1 cellular context compared by ENCODE assay signal in genomic region chr3:129160891-129161859, GRCh38.
TF ChIP-seq lines count a peak whose summit lies in the region.

Gene ISY1 (minus strand): TSS chr3:129161063. CDS start chr3:129160975, 88 bp downstream.

TF ChIP-seq in K562, 482 proteins besides CTCF, POLR2A, EP300 and RAD21 (continued from another document and continues in another):
- TF ChIP-seq ZNF699 (CRISPR knock-in tag; IDR thresholded peaks at IDR 0.05; ENCODE audit: insufficient replicate concordance), result no peak
- TF ChIP-seq ELF2 (CRISPR knock-in tag; IDR thresholded peaks at IDR 0.05), result peak; percentile 95
- TF ChIP-seq SREBF1 (IDR thresholded peaks at IDR 0.05; ENCODE audit: borderline replicate concordance, low read depth, low read length), result no peak
- TF ChIP-seq PBX2 (CRISPR knock-in tag; IDR thresholded peaks at IDR 0.05; ENCODE audit: low read depth), result no peak
- TF ChIP-seq PBX2 (tag; conservative IDR thresholded peaks at IDR 0.05; ENCODE audit: low read depth), result no peak
- TF ChIP-seq NCOR1 (IDR thresholded peaks at IDR 0.05), result no peak
- no peak for TF ChIP-seq RFX1 (IDR thresholded peaks at IDR 0.05)
- no peak for TF ChIP-seq ZNF764 (CRISPR knock-in tag; IDR thresholded peaks at IDR 0.05; ENCODE audit: low read depth)
- peak; percentile 44; the same call in 1 of the 2 replicates for TF ChIP-seq MIER1 (IDR thresholded peaks at IDR 0.05; ENCODE audit: low read depth)
- TF ChIP-seq DACH1 (IDR thresholded peaks at IDR 0.05; ENCODE audit: partially characterized antibody), result no peak
- TF ChIP-seq ZNF511 (CRISPR knock-in tag; IDR thresholded peaks at IDR 0.05), result no peak; the same call in 1 of the 2 replicates
- no peak for TF ChIP-seq CREB3 (tag; conservative IDR thresholded peaks at IDR 0.05; ENCODE audit: low read depth)
- peak; percentile 76 for TF ChIP-seq POLR2B (IDR thresholded peaks at IDR 0.05; ENCODE audit: low read depth, partially characterized antibody)
- 0 out of 2 replicates have a peak, but pooled peaks have one; percentile 10 for TF ChIP-seq TCF7L2 (IDR thresholded peaks at IDR 0.05; ENCODE audit: low read depth, low read length)
- no peak for TF ChIP-seq ZNF253 (CRISPR knock-in tag; conservative IDR thresholded peaks at IDR 0.05)
- TF ChIP-seq BCLAF1 (IDR thresholded peaks at IDR 0.05; ENCODE audit: borderline replicate concordance in 1 of 2, control insufficient read depth in 1 of 2, low read depth in 2 of 2, low read length in 1 of 2), result 0 out of 4 replicates have a peak, but pooled peaks of 1 of the 2 experiments have one; percentile 88
- TF ChIP-seq PCBP2 (IDR thresholded peaks at IDR 0.05; ENCODE audit: low read depth, low read length, poor library complexity, severe bottlenecking), result no peak
- no peak for TF ChIP-seq CREB3L1 (IDR thresholded peaks at IDR 0.05; ENCODE audit: borderline replicate concordance, low read depth)
- TF ChIP-seq HDAC1 (IDR thresholded peaks at IDR 0.05), result peak in 1 of 2 experiments; percentile 69; a peak in 2 of 4 replicates
- TF ChIP-seq HDAC8 (tag; IDR thresholded peaks at IDR 0.05), result no peak
- TF ChIP-seq CREB1 (IDR thresholded peaks at IDR 0.05), result peak; percentile 95
- peak; percentile 86 for TF ChIP-seq CREB1 (CRISPR knock-in tag; IDR thresholded peaks at IDR 0.05)
- TF ChIP-seq HMBOX1 (IDR thresholded peaks at IDR 0.05), result 0 out of 2 replicates have a peak, but pooled peaks have one; percentile 3
- TF ChIP-seq PHB2 (IDR thresholded peaks at IDR 0.05; ENCODE audit: low read depth), result no peak
- no peak for TF ChIP-seq KLF16 (IDR thresholded peaks at IDR 0.05)
- TF ChIP-seq ETV6 (IDR thresholded peaks at IDR 0.05; ENCODE audit: borderline replicate concordance in 1 of 2, low read depth in 2 of 2, low read length in 1 of 2), result 0 out of 4 replicates have a peak, but pooled peaks of 1 of the 2 experiments have one; percentile 55
- TF ChIP-seq ETV6 (CRISPR knock-in tag; IDR thresholded peaks at IDR 0.05; ENCODE audit: borderline replicate concordance), result no peak
- 0 out of 2 replicates have a peak, but pooled peaks have one; percentile 23 for TF ChIP-seq ATF3 (IDR thresholded peaks at IDR 0.05)
- TF ChIP-seq ATF3 (CRISPR knock-in tag; conservative IDR thresholded peaks at IDR 0.05), result 0 out of 2 replicates have a peak, but pooled peaks have one; percentile 37
- TF ChIP-seq NFIX (CRISPR knock-in tag; IDR thresholded peaks at IDR 0.05; ENCODE audit: low read depth), result no peak
- no peak for TF ChIP-seq ZNF444 (CRISPR knock-in tag; IDR thresholded peaks at IDR 0.05)
- TF ChIP-seq PYGO2 (tag; IDR thresholded peaks at IDR 0.05), result no peak; the same call in 1 of the 2 replicates
- TF ChIP-seq SETDB1 (IDR thresholded peaks at IDR 0.05; ENCODE audit: low read length), result no peak
- TF ChIP-seq ZNF324 (CRISPR knock-in tag; IDR thresholded peaks at IDR 0.05), result no peak
- TF ChIP-seq SIN3B (IDR thresholded peaks at IDR 0.05; ENCODE audit: low read depth), result peak; percentile 99
- no peak for TF ChIP-seq RBM15 (IDR thresholded peaks at IDR 0.05; ENCODE audit: insufficient read depth, low read length)
- TF ChIP-seq EP400 (IDR thresholded peaks at IDR 0.05), result peak; percentile 90
- TF ChIP-seq HEY1 (CRISPR knock-in tag; IDR thresholded peaks at IDR 0.05; ENCODE audit: borderline replicate concordance), result no peak
- TF ChIP-seq TARDBP (IDR thresholded peaks at IDR 0.05), result 0 out of 2 replicates have a peak, but pooled peaks have one; percentile 22
- no peak for TF ChIP-seq CGGBP1 (CRISPR knock-in tag; IDR thresholded peaks at IDR 0.05)
- TF ChIP-seq ZNF224 (CRISPR knock-in tag; IDR thresholded peaks at IDR 0.05), result no peak
- TF ChIP-seq CBX5 (IDR thresholded peaks at IDR 0.05; ENCODE audit: borderline replicate concordance, low read depth), result 0 out of 2 replicates have a peak, but pooled peaks have one; percentile 14
- TF ChIP-seq THAP7 (CRISPR knock-in tag; IDR thresholded peaks at IDR 0.05), result peak; percentile 34; the same call in 1 of the 2 replicates
- 0 out of 2 replicates have a peak, but pooled peaks have one; percentile 31 for TF ChIP-seq SMAD4 (CRISPR knock-in tag; conservative IDR thresholded peaks at IDR 0.05)
- TF ChIP-seq ZKSCAN1 (IDR thresholded peaks at IDR 0.05; ENCODE audit: low read depth, low read length), result no peak
- TF ChIP-seq RBFOX2 (IDR thresholded peaks at IDR 0.05; ENCODE audit: low read depth, low read length), result peak; percentile 96
- TF ChIP-seq AFF1 (IDR thresholded peaks at IDR 0.05; ENCODE audit: low read depth in 1 of 2, partially characterized antibody in 2 of 2), result peak in 1 of 2 experiments; percentile 94
- no peak for TF ChIP-seq HSF4 (CRISPR knock-in tag; IDR thresholded peaks at IDR 0.05; ENCODE audit: borderline replicate concordance)
- no peak for TF ChIP-seq ZNF408 (CRISPR knock-in tag; IDR thresholded peaks at IDR 0.05; ENCODE audit: low read depth)
- 0 out of 2 replicates have a peak, but pooled peaks have one; percentile 53 for TF ChIP-seq MYNN (IDR thresholded peaks at IDR 0.05)
- TF ChIP-seq MYNN (CRISPR knock-in tag; IDR thresholded peaks at IDR 0.05), result no peak
- peak; percentile 97 for TF ChIP-seq CREM (IDR thresholded peaks at IDR 0.05; ENCODE audit: low read depth)
- no peak for TF ChIP-seq RUNX1 (IDR thresholded peaks at IDR 0.05; ENCODE audit: low read depth)
- TF ChIP-seq ZBTB1 (CRISPR knock-in tag; IDR thresholded peaks at IDR 0.05; ENCODE audit: borderline replicate concordance, low read depth), result no peak
- TF ChIP-seq KLF1 (tag; IDR thresholded peaks at IDR 0.05), result peak; percentile 88; the same call in 1 of the 2 replicates
- TF ChIP-seq TBL1XR1 (IDR thresholded peaks at IDR 0.05; ENCODE audit: low read length in 2 of 2), result no peak
